In genomic region chr17:12842936-12843335, GRCh38 we compare ENCODE assay signal across 24 cellular contexts. TPM values are rescaled to one million over a fixed set of nuclear protein-coding genes. Genes with fewer than 3 reads are reported as not detected.
DNase-seq lines count a peak whose midpoint lies in the region; ATAC-seq, FAIRE-seq and TF ChIP-seq lines count a peak whose summit lies in the region.
"Had no signal": no experiment of that assay in that cellular context is flagged by ENCODE, and none has a peak within 500 bp of the region (broad histone marks: within the 10 kb centered on the region; RNA-seq: fewer than 3 reads in every experiment).

No MANE protein-coding gene starts in this region.

- intact Hi-C loops in HepG2 (cut with micrococcal nuclease; ENCODE audit: unreplicated experiment): no loop called here
- intact Hi-C loops in right lobe of liver (cut with DNase I): no loop called here
- intact Hi-C loops in activated CD4-positive, alpha-beta T cell treated with anti-CD3 and anti-CD28 coated beads, Interleukin-2, amount 10 ng/mL, durations not matched to agents 24 days and 14 days (cut with micrococcal nuclease): no loop called here

- H3K4me1 ChIP-seq in HepG2 (ENCODE audit: insufficient read depth, low read length) (no peaks in the 10 kb centered on the region), right lobe of liver (no peaks in the 10 kb centered on the region), osteoblast (ENCODE audit: insufficient read depth, low read length) (no peaks in the 10 kb centered on the region)
- H3K4me1 ChIP-seq: A549, Caco-2 had no signal

- H3K27me3 ChIP-seq in HepG2 (ENCODE audit: control insufficient read depth in 1 of 2, insufficient read depth in 2 of 2, low read length in 2 of 2) (no peaks in the 10 kb centered on the region), right lobe of liver (no peaks in the 10 kb centered on the region), WERI-Rb-1 (ENCODE audit: insufficient read depth, low read depth, severe bottlenecking) (no peaks in the 10 kb centered on the region), osteoblast (ENCODE audit: insufficient read depth, low read length) (no peaks in the 10 kb centered on the region)
- H3K27me3 ChIP-seq: BLaER1 treated with 17β-estradiol and CSF1 and Interleukin-3, amounts not matched to agents 10 nM and 100 nM had no signal

- H3K27me3 Mint-ChIP-seq in activated CD4-positive, alpha-beta T cell treated with anti-CD3 and anti-CD28 coated beads, Interleukin-2, amount 10 ng/mL, durations not matched to agents 24 days and 14 days: no peaks in the 10 kb centered on the region
- H3K27me3 Mint-ChIP-seq: B cell; CD4-positive, alpha-beta T cell had no signal

- H4K20me1 ChIP-seq in HepG2 (ENCODE audit: insufficient read depth, low read length) (no peaks in the 10 kb centered on the region), osteoblast (ENCODE audit: insufficient read depth, low read length) (no peaks in the 10 kb centered on the region)
- H4K20me1 ChIP-seq: BLaER1 treated with 17β-estradiol and CSF1 and Interleukin-3, amounts not matched to agents 10 nM and 100 nM had no signal

- FAIRE-seq in HepG2 (lab: Jason Lieb, UNC): no peak
- FAIRE-seq: A549, D721Med, G401.6, GM12891, GM19239 had no signal

- DNase-seq in DMS 273 (lab: John Stamatoyannopoulos, UW; ENCODE audit: unreplicated experiment) (peak; percentile 44), DMS 273 treated with DMSO at 0.1 percent for 48 hours (lab: John Stamatoyannopoulos, UW) (no peak), HepG2 (ENCODE audit: low spot score) (no peak), right lobe of liver (no peak), WERI-Rb-1 (peak; percentile 46), osteoblast (ENCODE audit: insufficient read length, low spot score, missing footprints) (peak; percentile 73)
- DNase-seq in activated CD4-positive, alpha-beta T cell treated with anti-CD3 and anti-CD28 coated beads, Interleukin-2, amount 10 ng/mL, durations not matched to agents 24 days and 14 days: no peak
- DNase-seq: AML-193; Caco-2; Calu3; CD4-positive, alpha-beta T cell; CD8-positive, alpha-beta T cell; DMS79 treated with DMSO at 0.1 percent for 48 hours; GF-D8 had no signal

- no TSS peak for BruUV-seq in HepG2 (replicated peaks; lab: Mats Ljungman, UMichigan)

- no peaks in the 10 kb centered on the region for H3K36me3 ChIP-seq in HepG2 (replicated peaks in 1 of 2; ENCODE audit: control insufficient read depth in 1 of 2, insufficient read depth in 2 of 2, low read length in 2 of 2)
- H3K36me3 ChIP-seq in right lobe of liver: no peaks in the 10 kb centered on the region
- H3K36me3 ChIP-seq in WERI-Rb-1: no peaks in the 10 kb centered on the region
- H3K36me3 ChIP-seq in osteoblast (ENCODE audit: insufficient read depth, low read length): no peaks in the 10 kb centered on the region

- H3K9ac ChIP-seq in HepG2 (ENCODE audit: insufficient read depth, low read depth, low read length): no peak overlapping the region
- H3K9ac ChIP-seq: BLaER1 treated with 17β-estradiol and CSF1 and Interleukin-3, amounts not matched to agents 10 nM and 100 nM had no signal

- TF ChIP-seq CTCF in HepG2 (CRISPR knock-in tag; IDR thresholded peaks at IDR 0.05) (no peak), right lobe of liver (IDR thresholded peaks at IDR 0.05) (no peak), WERI-Rb-1 (IDR thresholded peaks at IDR 0.05; ENCODE audit: low read depth, low read length) (no peak), osteoblast (IDR thresholded peaks at IDR 0.05; ENCODE audit: extremely low read depth, low read depth, low read length) (no peak)

- H3K9me3 ChIP-seq in HepG2 (ENCODE audit: low read length): no peaks in the 10 kb centered on the region
- H3K9me3 ChIP-seq in right lobe of liver: no peaks in the 10 kb centered on the region
- H3K9me3 ChIP-seq in WERI-Rb-1 (ENCODE audit: severe bottlenecking): peaks cover 5% of the 10 kb centered on the region
- no peaks in the 10 kb centered on the region for H3K9me3 ChIP-seq in osteoblast (ENCODE audit: low read depth, low read length)
- H3K9me3 ChIP-seq: Caco-2 had no signal

- H3K79me2 ChIP-seq in HepG2 (ENCODE audit: insufficient read depth, low read length) (no peaks in the 10 kb centered on the region), osteoblast (ENCODE audit: insufficient read depth, low read length) (no peaks in the 10 kb centered on the region)

- TF ChIP-seq POLR2A in HepG2 (IDR thresholded peaks at IDR 0.05; ENCODE audit: insufficient read depth in 1 of 2, low read depth in 2 of 2, low read length in 2 of 2) (no peak), right lobe of liver (IDR thresholded peaks at IDR 0.05) (no peak)

- H2AFZ ChIP-seq in HepG2 (ENCODE audit: low read length): no peak overlapping the region
- H2AFZ ChIP-seq in osteoblast (ENCODE audit: low read length): no peak overlapping the region

- no peak overlapping the region for H3K4me3 Mint-ChIP-seq in activated CD4-positive, alpha-beta T cell treated with anti-CD3 and anti-CD28 coated beads, Interleukin-2, amount 10 ng/mL, durations not matched to agents 24 days and 14 days
- H3K4me3 Mint-ChIP-seq: B cell; CD4-positive, alpha-beta T cell; CD8-positive, alpha-beta T cell had no signal

- no peaks in the 10 kb centered on the region for H3K4me1 Mint-ChIP-seq in activated CD4-positive, alpha-beta T cell treated with anti-CD3 and anti-CD28 coated beads, Interleukin-2, amount 10 ng/mL, durations not matched to agents 24 days and 14 days
- H3K4me1 Mint-ChIP-seq: B cell had no signal

- ATAC-seq in HepG2: peak; percentile 46; the same call in 2 of the 3 replicates
- no peak for ATAC-seq in right lobe of liver
- ATAC-seq in HG03354 (IDR thresholded peaks at IDR 0.05; ENCODE audit: poor library complexity, severe bottlenecking, unreplicated experiment): no peak
- ATAC-seq: A549; CD8-positive, alpha-beta T cell had no signal

- H3K4me2 ChIP-seq in HepG2 (ENCODE audit: low read depth, low read length) (no peak overlapping the region), osteoblast (ENCODE audit: insufficient read depth, low read length) (no peak overlapping the region)
- H3K4me2 ChIP-seq: A549; BLaER1 treated with 17β-estradiol and CSF1 and Interleukin-3, amounts not matched to agents 10 nM and 100 nM had no signal

- no peak for TF ChIP-seq RAD21 in HepG2 (CRISPR knock-in tag; IDR thresholded peaks at IDR 0.05)

- H3K27ac ChIP-seq in HepG2 (ENCODE audit: extremely low read length, insufficient read depth, low read length): no peak overlapping the region
- H3K27ac ChIP-seq in right lobe of liver: no peak overlapping the region
- H3K27ac ChIP-seq in WERI-Rb-1: peak overlapping the region; percentile 41
- no peak overlapping the region for H3K27ac ChIP-seq in osteoblast (ENCODE audit: low read depth, low read length)
- H3K27ac ChIP-seq: 22Rv1; A549; BLaER1 treated with 17β-estradiol and CSF1 and Interleukin-3, amounts not matched to agents 10 nM and 100 nM; C4-2B had no signal

- CTCF ChIA-PET in HepG2 (lab: Yijun Ruan, JAX; ENCODE audit: low intra/inter-chr PET ratio, low total read pairs): no interaction called here

- peaks cover 8% of the 10 kb centered on the region for H3K9me3 Mint-ChIP-seq in activated CD4-positive, alpha-beta T cell treated with anti-CD3 and anti-CD28 coated beads, Interleukin-2, amount 10 ng/mL, durations not matched to agents 24 days and 14 days

- H3K36me3 Mint-ChIP-seq in activated CD4-positive, alpha-beta T cell treated with anti-CD3 and anti-CD28 coated beads, Interleukin-2, amount 10 ng/mL, durations not matched to agents 24 days and 14 days (ENCODE audit: low read depth): no peaks in the 10 kb centered on the region
- H3K36me3 Mint-ChIP-seq: CD8-positive, alpha-beta T cell had no signal

- WGBS in HepG2 (ENCODE audit: low lambda C conversion rate): 6% methylated on average over 4 of the region's 4 CpGs
- WGBS in right lobe of liver (ENCODE audit: insufficient coverage, low coverage, low lambda C conversion rate, missing lambda C conversion rate): 31% methylated on average over 3 of the region's 4 CpGs

- TF ChIP-seq EP300 in HepG2 (IDR thresholded peaks at IDR 0.05; ENCODE audit: low read depth in 2 of 2, low read length in 2 of 2) (no peak), HepG2 (CRISPR knock-in tag; IDR thresholded peaks at IDR 0.05; ENCODE audit: borderline replicate concordance) (no peak)

- POLR2A ChIA-PET in HepG2 (lab: Yijun Ruan, JAX): no interaction called here

- H3K27ac Mint-ChIP-seq in activated CD4-positive, alpha-beta T cell treated with anti-CD3 and anti-CD28 coated beads, Interleukin-2, amount 10 ng/mL, durations not matched to agents 24 days and 14 days: no peak overlapping the region
- H3K27ac Mint-ChIP-seq: B cell; CD4-positive, alpha-beta T cell; CD8-positive, alpha-beta T cell had no signal

- H3K4me3 ChIP-seq in HepG2 (replicated peaks in 1 of 3; ENCODE audit: insufficient read depth in 1 of 3, low read depth in 2 of 3, low read length in 3 of 3): no peak overlapping the region
- no peak overlapping the region for H3K4me3 ChIP-seq in right lobe of liver
- no peak overlapping the region for H3K4me3 ChIP-seq in WERI-Rb-1 (ENCODE audit: low read depth, low read length)
- H3K4me3 ChIP-seq in osteoblast (ENCODE audit: insufficient read depth, low read length): no peak overlapping the region
- H3K4me3 ChIP-seq: A549; BLaER1 treated with 17β-estradiol and CSF1 and Interleukin-3, amounts not matched to agents 10 nM and 100 nM had no signal

- in situ Hi-C loops in HepG2 (cut with HindIII; ENCODE audit: extremely low pct_ligation_motif_present, low pct_unique_long_range_greater_than_20kb): no loop called here

RNA-seq across cellular contexts. Expression of gene ARHGAP44, which starts 53.6 kb away (rescaled TPM):
- total RNA-seq in HepG2 (2016; rRNA removed; fragmentation: Illumina TruSeq; extraction: Trizol): 2.8 and 3.1 TPM in 2 replicates
- 0.91 and 1.7 TPM in 2 replicates for total RNA-seq in HepG2 (2016; cell fraction: cytosol; rRNA removed; fragmentation: Illumina TruSeq; extraction: Trizol; ENCODE audit: low read depth)
- 1.8 and 2.8 TPM in 2 replicates for total RNA-seq in HepG2 (2016; cell fraction: insoluble cytoplasmic fraction; rRNA removed; fragmentation: Illumina TruSeq; extraction: Trizol)
- total RNA-seq in HepG2 (2016; cell fraction: membrane; rRNA removed; fragmentation: Illumina TruSeq; extraction: Trizol): 3.5 and 4.2 TPM in 2 replicates
- 3.7 and 4.1 TPM in 2 replicates for total RNA-seq in HepG2 (2016; cell fraction: nucleus; rRNA removed; fragmentation: Illumina TruSeq; extraction: Trizol)
- 0.78 and 0.79 TPM in 2 replicates for polyA plus RNA-seq in HepG2 (2011; rRNA removed)
- 0.56 and 0.59 TPM in 2 replicates for polyA plus RNA-seq in HepG2 (2011; cell fraction: cytosol; rRNA removed)
- polyA plus RNA-seq in HepG2 (2011; cell fraction: nucleus; rRNA removed): 1.0 and 1.1 TPM in 2 replicates
- 0.80 and 1.4 TPM in 2 replicates for polyA plus RNA-seq in HepG2 (2012)
- 1.2 TPM in 2 replicates for polyA plus RNA-seq in HepG2 (2016; cell fraction: cytosol; fragmentation: Illumina TruSeq; extraction: Trizol; ENCODE audit: low read depth)
- 2.7 and 2.9 TPM in 2 replicates for polyA plus RNA-seq in HepG2 (2016; cell fraction: insoluble cytoplasmic fraction; fragmentation: Illumina TruSeq; extraction: Trizol; ENCODE audit: low read depth)
- 2.8 and 3.0 TPM in 2 replicates for polyA plus RNA-seq in HepG2 (2016; cell fraction: membrane; fragmentation: Illumina TruSeq; extraction: Trizol; ENCODE audit: low read depth)
- polyA plus RNA-seq in HepG2 (2016; cell fraction: nucleus; fragmentation: Illumina TruSeq; extraction: Trizol; ENCODE audit: insufficient read depth, low read depth): 3.4 and 3.6 TPM in 2 replicates
- 0.37 and 2.5 TPM in 2 replicates for polyA minus RNA-seq in HepG2 (2011; rRNA and poly(A)+ RNA removed; ENCODE audit: low replicate concordance)
- polyA minus RNA-seq in HepG2 (2011; cell fraction: cytosol; rRNA and poly(A)+ RNA removed): 0.18 and 0.79 TPM in 2 replicates
- 1.4 and 1.9 TPM in 2 replicates for polyA minus RNA-seq in HepG2 (2011; cell fraction: nucleus; rRNA and poly(A)+ RNA removed)
- total RNA-seq in right lobe of liver: 1 to 10 TPM in 1 of 6 experiments, under 1 TPM in 5; 0.49 to 1.1 (median 0.63) TPM
- 2.9 and 4.3 TPM in 2 replicates for total RNA-seq in osteoblast
- total RNA-seq in activated CD4-positive, alpha-beta T cell treated with anti-CD3 and anti-CD28 coated beads, Interleukin-2, amount 10 ng/mL, durations not matched to agents 24 days and 14 days: 0.49 TPM in 1 of 2 replicates, not detected in the other
- total RNA-seq: CD4-positive, alpha-beta T cell; CD8-positive, alpha-beta T cell had no signal

Comparison
In these comparisons a context has a peak if more than half of its experiments do, and no peak if none do; other contexts are left out.
1. DNase-seq: peak in DMS 273 (single experiment), WERI-Rb-1 (single experiment) and osteoblast (single experiment); none in DMS 273 treated with DMSO at 0.1 percent for 48 hours (single experiment), HepG2 (single experiment), right lobe of liver (0 of 3) and activated CD4-positive, alpha-beta T cell treated with anti-CD3 and anti-CD28 coated beads, Interleukin-2, amount 10 ng/mL, durations not matched to agents 24 days and 14 days (single experiment).